Comparison of ENCODE assay signal across 17 cellular contexts in genomic region chr14:58887931-58888330, GRCh38.
A peak's percentile ranks its signal among the peaks of the same experiment; 100 is the strongest.
DNase-seq lines count a peak whose midpoint lies in the region; ATAC-seq, FAIRE-seq and TF ChIP-seq lines count a peak whose summit lies in the region.
"Had no signal": no experiment of that assay in that cellular context is flagged by ENCODE, and none has a peak within 500 bp of the region (broad histone marks: within the 10 kb centered on the region; RNA-seq: fewer than 3 reads in every experiment).

No MANE protein-coding gene starts in this region.

- H3K4me2 ChIP-seq in PC-3 (ENCODE audit: low read length) (no peak overlapping the region), keratinocyte (ENCODE audit: control insufficient read depth, extremely low read depth, insufficient read depth, low read depth, low read length) (peak overlapping the region; percentile 51)
- H3K4me2 ChIP-seq: BLaER1 treated with 17β-estradiol and CSF1 and Interleukin-3, amounts not matched to agents 10 nM and 100 nM had no signal

- intact Hi-C loops in PC-3 (cut with micrococcal nuclease): no loop called here

- no peak for ATAC-seq in PC-3

- H3K36me3 ChIP-seq in PC-3 (ENCODE audit: low read depth, low read length) (no peaks in the 10 kb centered on the region), keratinocyte (ENCODE audit: control insufficient read depth in 2 of 2, extremely low read depth in 1 of 2, insufficient read depth in 2 of 2, low read length in 2 of 2) (no peaks in the 10 kb centered on the region)
- H3K36me3 ChIP-seq: BLaER1 treated with 17β-estradiol and CSF1 and Interleukin-3, amounts not matched to agents 10 nM and 100 nM; HAP-1 had no signal

- BruUV-seq in PC-3 (replicated peaks; lab: Mats Ljungman, UMichigan): no TSS peak

- no peak overlapping the region for H2AFZ ChIP-seq in PC-3 (ENCODE audit: low read length)
- no peak overlapping the region for H2AFZ ChIP-seq in keratinocyte (ENCODE audit: control insufficient read depth, low read length)

- no peaks in the 10 kb centered on the region for H3K9me3 ChIP-seq in PC-3 (ENCODE audit: low read length)
- no peaks in the 10 kb centered on the region for H3K9me3 ChIP-seq in keratinocyte (ENCODE audit: control insufficient read depth, low read depth, low read length)

- no peak overlapping the region for H3K9ac ChIP-seq in PC-3 (ENCODE audit: low read length)
- H3K9ac ChIP-seq in keratinocyte (ENCODE audit: control insufficient read depth, extremely low read depth, insufficient read depth, low read length): no peak overlapping the region
- H3K9ac ChIP-seq: BLaER1 treated with 17β-estradiol and CSF1 and Interleukin-3, amounts not matched to agents 10 nM and 100 nM had no signal

- H4K20me1 ChIP-seq in PC-3 (ENCODE audit: low read length) (no peaks in the 10 kb centered on the region), keratinocyte (ENCODE audit: control insufficient read depth, extremely low read depth, insufficient read depth, low read length) (no peaks in the 10 kb centered on the region)
- H4K20me1 ChIP-seq: BLaER1 treated with 17β-estradiol and CSF1 and Interleukin-3, amounts not matched to agents 10 nM and 100 nM had no signal

- no peaks in the 10 kb centered on the region for H3K9me1 ChIP-seq in keratinocyte (ENCODE audit: control insufficient read depth, extremely low read depth, insufficient read depth, low read length)

- no peak for TF ChIP-seq CTCF in PC-3 (conservative IDR thresholded peaks at IDR 0.05; ENCODE audit: low read depth, low read length)
- no peak for TF ChIP-seq CTCF in choroid plexus epithelial cell (conservative IDR thresholded peaks at IDR 0.05; ENCODE audit: low read depth, low read length)
- TF ChIP-seq CTCF in keratinocyte (optimal IDR thresholded peaks at IDR 0.05 in 1 of 3, IDR thresholded peaks at IDR 0.05 in 1 of 3, conservative IDR thresholded peaks at IDR 0.05 in 1 of 3; ENCODE audit: extremely low read depth in 1 of 3, insufficient read depth in 2 of 3, low read length in 3 of 3): no peak

- no peaks in the 10 kb centered on the region for H3K4me1 ChIP-seq in PC-3 (ENCODE audit: insufficient read depth, low read length)
- peaks cover 12% of the 10 kb centered on the region for H3K4me1 ChIP-seq in keratinocyte (ENCODE audit: control insufficient read depth, extremely low read depth, insufficient read depth, low read length)
- H3K4me1 ChIP-seq: BLaER1 treated with 17β-estradiol and CSF1 and Interleukin-3, amounts not matched to agents 10 nM and 100 nM; HAP-1 had no signal

- H3F3A ChIP-seq in PC-3 (ENCODE audit: low read length, unreplicated experiment): no peaks in the 10 kb centered on the region

- H3K9me2 ChIP-seq in PC-3 (replicated peaks; ENCODE audit: low read length): 0 out of 2 replicates have a peak, but pooled peaks cover 4% of the 10 kb centered on the region

- POLR2A ChIA-PET in PC-3 (lab: Charles Lee; ENCODE audit: unreplicated experiment): no interaction called here

- CTCF ChIA-PET in PC-3 (lab: Charles Lee): no interaction called here

- H3K27me3 ChIP-seq in PC-3 (ENCODE audit: low read length) (peaks cover 20% of the 10 kb centered on the region; the same call in 1 of the 2 replicates), keratinocyte (ENCODE audit: control insufficient read depth, extremely low read depth, insufficient read depth, low read length) (no peaks in the 10 kb centered on the region)
- H3K27me3 ChIP-seq: BLaER1 treated with 17β-estradiol and CSF1 and Interleukin-3, amounts not matched to agents 10 nM and 100 nM had no signal

- FAIRE-seq in keratinocyte (lab: Jason Lieb, UNC) (peak; percentile 73), urothelium cell line (lab: Jason Lieb, UNC) (no peak)
- FAIRE-seq: GM12891, GM19239 had no signal

- peak; percentile 46 for DNase-seq in HT1080 (ENCODE audit: low read depth)
- DNase-seq in PC-3: peak; percentile 49
- DNase-seq in choroid plexus epithelial cell (ENCODE audit: low read depth): peak; percentile 12
- no peak for DNase-seq in keratinocyte (ENCODE audit: low read depth, low spot score)
- DNase-seq in D341Med (ENCODE audit: low spot score): no peak
- DNase-seq in NCI-H1694 treated with DMSO at 0.1 percent for 48 hours (lab: John Stamatoyannopoulos, UW): no peak
- DNase-seq in Kasumi-1 (lab: John Stamatoyannopoulos, UW): no peak
- no peak for DNase-seq in urothelium cell line (ENCODE audit: low spot score)
- DNase-seq: ACHN; CD4-positive, CD25-positive, alpha-beta regulatory T cell; DMS 273 treated with DMSO at 0.1 percent for 48 hours; GOT3; IMR-90 had no signal

- H3K4me3 ChIP-seq in PC-3 (ENCODE audit: low read length): no peak overlapping the region
- no peak overlapping the region for H3K4me3 ChIP-seq in choroid plexus epithelial cell (ENCODE audit: low read depth, low read length)
- H3K4me3 ChIP-seq in keratinocyte (ENCODE audit: control insufficient read depth in 2 of 3, extremely low read depth in 1 of 3, insufficient read depth in 2 of 3, low read depth in 1 of 3, low read length in 3 of 3): no peak overlapping the region
- H3K4me3 ChIP-seq: BLaER1 treated with 17β-estradiol and CSF1 and Interleukin-3, amounts not matched to agents 10 nM and 100 nM; HAP-1 had no signal

- no peaks in the 10 kb centered on the region for H3K79me2 ChIP-seq in PC-3 (ENCODE audit: low read length)
- no peaks in the 10 kb centered on the region for H3K79me2 ChIP-seq in keratinocyte (ENCODE audit: control insufficient read depth, insufficient read depth, low read length)

- dilution Hi-C loops in keratinocyte (cut with MboI; ENCODE audit: extremely low pct_ligation_motif_present, low sequenced_read_pairs): no loop called here

- H3K27ac ChIP-seq in PC-3 (ENCODE audit: low read length) (no peak overlapping the region), keratinocyte (ENCODE audit: control insufficient read depth, insufficient read depth, low read length) (no peak overlapping the region)
- H3K27ac ChIP-seq: BLaER1 treated with 17β-estradiol and CSF1 and Interleukin-3, amounts not matched to agents 10 nM and 100 nM had no signal

Comparison
In these comparisons a context has a peak if more than half of its experiments do, and no peak if none do; other contexts are left out.
1. DNase-seq: peak in HT1080 (single experiment), PC-3 (single experiment) and choroid plexus epithelial cell (single experiment); none in keratinocyte (single experiment), D341Med (single experiment), NCI-H1694 treated with DMSO at 0.1 percent for 48 hours (single experiment), Kasumi-1 (0 of 2) and urothelium cell line (single experiment).